In genomic region chr20:22006306-22006705, GRCh38 we compare ENCODE assay signal across 34 cellular contexts.
"Had no signal": no experiment of that assay in that cellular context is flagged by ENCODE, and none has a peak within 500 bp of the region (broad histone marks: within the 10 kb centered on the region; RNA-seq: fewer than 3 reads in every experiment).

No MANE protein-coding gene starts in this region.

- H3K9me3 ChIP-seq: MG63 had no signal

- H3K4me3 ChIP-seq: MG63 had no signal

- H3K27me3 ChIP-seq: MG63 had no signal

- H3K36me3 ChIP-seq: MG63 had no signal

- DNase-seq: Karpas-422, Kasumi-1, MG63, MM.1S, MV-4-11, NCI-H1048, NCI-H1092, NCI-H1092 treated with DMSO at 0.1 percent for 48 hours, NCI-H1105, NCI-H1105 treated with DMSO at 0.1 percent for 48 hours, NCI-H1417, NCI-H1417 treated with DMSO at 0.1 percent for 48 hours, NCI-H1436, NCI-H1436 treated with DMSO at 0.1 percent for 48 hours, NCI-H146, NCI-H1694, NCI-H1694 treated with DMSO at 0.1 percent for 48 hours, NCI-H187, NCI-H187 treated with DMSO at 0.1 percent for 48 hours, NCI-H1930, NCI-H2029, NCI-H2029 treated with DMSO at 0.1 percent for 48 hours, NCI-H2081, NCI-H2081 treated with DMSO at 0.1 percent for 48 hours, NCI-H2107, NCI-H2171, NCI-H2171 treated with DMSO at 0.1 percent for 48 hours, NCI-H2227 treated with DMSO at 0.1 percent for 48 hours, NCI-H226, NCI-H345, NCI-H446, NCI-H446 treated with DMSO at 0.1 percent for 48 hours, NCI-H510A, NCI-H510A treated with DMSO at 0.1 percent for 48 hours had no signal
